In the genomic region with DNA sequence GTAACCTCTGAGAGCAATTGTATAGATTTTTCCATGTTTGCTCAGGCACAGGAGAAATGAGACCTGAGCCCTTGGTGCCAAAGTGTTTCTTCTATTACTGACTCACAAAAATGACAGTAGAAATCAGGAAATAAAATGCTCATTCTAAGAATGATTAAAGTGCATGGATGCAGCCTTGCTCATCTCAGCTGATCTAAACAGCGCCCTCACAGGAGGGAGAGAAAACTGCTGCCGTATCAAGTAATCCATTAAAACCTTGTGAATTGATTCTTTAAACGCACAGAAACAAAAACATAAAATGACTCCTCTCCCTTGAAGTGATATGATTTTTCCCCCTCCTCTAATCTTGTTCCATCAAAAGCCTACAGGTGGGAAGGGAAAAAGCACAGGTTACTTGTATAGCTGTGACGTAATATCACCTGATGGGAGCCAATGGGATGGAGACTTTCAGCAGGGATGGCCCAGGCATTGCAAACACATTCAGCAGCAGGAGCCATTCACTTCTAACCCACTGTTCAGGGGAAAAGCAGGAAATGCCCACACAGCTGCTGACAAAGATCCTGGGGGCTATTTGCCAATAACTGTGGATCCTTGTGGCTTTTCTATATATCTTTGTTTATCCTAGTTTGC, we compare ENCODE assay signal across 14 cellular contexts.
DNase-seq lines count a peak whose midpoint lies in the region; ATAC-seq, FAIRE-seq and TF ChIP-seq lines count a peak whose summit lies in the region.
"Had no signal": no experiment of that assay in that cellular context is flagged by ENCODE, and none has a peak within 500 bp of the region (broad histone marks: within the 10 kb centered on the region; RNA-seq: fewer than 3 reads in every experiment).

No MANE protein-coding gene starts in this region.

- TF ChIP-seq CTCF in GM12878 (IDR thresholded peaks at IDR 0.05 in 2 of 3, conservative IDR thresholded peaks at IDR 0.05 in 1 of 3; ENCODE audit: control insufficient read depth in 2 of 3, extremely low read depth in 1 of 3, insufficient read depth in 1 of 3, low read depth in 3 of 3, low read length in 3 of 3) (peak; percentile 20 to 50 (median 41); a peak in 5 of 6 replicates), mesothelial cell of epicardium (IDR thresholded peaks at IDR 0.05; ENCODE audit: unreplicated experiment) (peak; percentile 26), GM10248 (IDR thresholded peaks at IDR 0.05; ENCODE audit: control extremely low read depth, extremely low read depth, low read depth, missing control alignments) (no peak), upper lobe of left lung (IDR thresholded peaks at IDR 0.05) (no peak)

- H3K4me2 ChIP-seq in GM12878 (ENCODE audit: control insufficient read depth, insufficient read depth): no peak overlapping the region

- ATAC-seq in GM12878: no peak
- no peak for ATAC-seq in GM19455 (IDR thresholded peaks at IDR 0.05; ENCODE audit: unreplicated experiment)
- ATAC-seq in upper lobe of left lung (ENCODE audit: low FRiP score in 2 of 2): no peak
- ATAC-seq in GM21390 (IDR thresholded peaks at IDR 0.05; ENCODE audit: unreplicated experiment): no peak
- ATAC-seq: stimulated activated naive CD8-positive, alpha-beta T cell treated with anti-CD3 and anti-CD28 coated beads, Interleukin-15, Interleukin-2, amounts not matched to agents 100 U/mL and 50 U/mL, for 24 hours had no signal

- CTCF ChIA-PET in GM12878 (lab: Yijun Ruan, JAX) (interaction anchor here (0.7 kb wide), 1 partner anchor 190 kb away, joined by 3 read pairs; no protein-coding TSS in a partner anchor), GM10248 (lab: Yijun Ruan, JAX) (no interaction called here)

- no peak for TF ChIP-seq EP300 in GM12878 (IDR thresholded peaks at IDR 0.05; ENCODE audit: borderline replicate concordance in 1 of 2, control insufficient read depth in 1 of 2, low read depth in 2 of 2, low read length in 2 of 2)
- no peak for TF ChIP-seq EP300 in upper lobe of left lung (IDR thresholded peaks at IDR 0.05)

- no peaks in the 10 kb centered on the region for H3K36me3 Mint-ChIP-seq in mesothelial cell of epicardium
- H3K36me3 Mint-ChIP-seq: IgD-negative memory B cell, immature natural killer cell had no signal

- H3K27me3 ChIP-seq in GM12878 (replicated peaks in 1 of 2; ENCODE audit: control insufficient read depth in 2 of 2, insufficient read depth in 2 of 2, low read length in 1 of 2) (no peaks in the 10 kb centered on the region), upper lobe of left lung (no peaks in the 10 kb centered on the region)

- TF ChIP-seq POLR2A in GM12878 (IDR thresholded peaks at IDR 0.05; ENCODE audit: low read depth, low read length) (no peak), upper lobe of left lung (IDR thresholded peaks at IDR 0.05) (no peak)

- H3K4me1 ChIP-seq in GM12878 (ENCODE audit: control insufficient read depth, insufficient read depth, low read length) (no peaks in the 10 kb centered on the region), upper lobe of left lung (no peaks in the 10 kb centered on the region)

- FAIRE-seq in GM12878 (lab: Jason Lieb, UNC): no peak
- FAIRE-seq: GM18507 had no signal

- no peaks in the 10 kb centered on the region for H3K9me3 Mint-ChIP-seq in mesothelial cell of epicardium

- H3K36me3 ChIP-seq in GM12878 (ENCODE audit: control insufficient read depth in 2 of 2, insufficient read depth in 2 of 2, low read length in 1 of 2): no peaks in the 10 kb centered on the region
- no peaks in the 10 kb centered on the region for H3K36me3 ChIP-seq in upper lobe of left lung

- H3K9me3 ChIP-seq in GM12878 (replicated peaks; ENCODE audit: control insufficient read depth, insufficient read depth, low read length) (no peaks in the 10 kb centered on the region), upper lobe of left lung (no peaks in the 10 kb centered on the region)

- POLR2A ChIA-PET in GM12878 (lab: Charles Lee): no interaction called here
- POLR2A ChIA-PET in GM10248 (lab: Yijun Ruan, JAX): no interaction called here

- H3K27ac Mint-ChIP-seq in mesothelial cell of epicardium: no peak overlapping the region
- H3K27ac Mint-ChIP-seq: IgD-negative memory B cell, immature natural killer cell had no signal

- 68% methylated on average over 4 of the region's 4 CpGs for WGBS in GM12878 (ENCODE audit: insufficient coverage, insufficient replicate concordance, low lambda C conversion rate, missing lambda C conversion rate)
- 63 to 69% methylated on average over 4 of the region's 4 CpGs for WGBS in upper lobe of left lung, 2 donors

- no peaks in the 10 kb centered on the region for H4K20me1 ChIP-seq in GM12878 (ENCODE audit: control insufficient read depth, insufficient read depth)

- H3K9ac ChIP-seq in GM12878 (ENCODE audit: control insufficient read depth, insufficient read depth, low read length): no peak overlapping the region

- RAD21 ChIA-PET in GM12878 (lab: Charles Lee; ENCODE audit: unreplicated experiment): no interaction called here

- TF ChIP-seq RAD21 in GM12878 (IDR thresholded peaks at IDR 0.05; ENCODE audit: insufficient read depth, low read depth, low read length): no peak

- no peaks in the 10 kb centered on the region for H3K4me1 Mint-ChIP-seq in mesothelial cell of epicardium
- H3K4me1 Mint-ChIP-seq: IgD-negative memory B cell, immature natural killer cell had no signal

- peaks cover 6% of the 10 kb centered on the region for H3K27me3 Mint-ChIP-seq in mesothelial cell of epicardium (ENCODE audit: low read depth)
- H3K27me3 Mint-ChIP-seq: IgD-negative memory B cell had no signal

- no peak overlapping the region for H3K4me3 Mint-ChIP-seq in mesothelial cell of epicardium
- H3K4me3 Mint-ChIP-seq: IgD-negative memory B cell, immature natural killer cell had no signal

- intact Hi-C loops in GM12878 (cut with micrococcal nuclease; ENCODE audit: unreplicated experiment): no loop called here

- H3K4me3 ChIP-seq in GM12878 (no peak overlapping the region), upper lobe of left lung (no peak overlapping the region)
- H3K4me3 ChIP-seq: skin epidermis had no signal

- no peaks in the 10 kb centered on the region for H3K79me2 ChIP-seq in GM12878 (ENCODE audit: control insufficient read depth, insufficient read depth, low read length)

- H3K27ac ChIP-seq in GM12878 (ENCODE audit: control insufficient read depth, insufficient read depth) (no peak overlapping the region), upper lobe of left lung (no peak overlapping the region)
- H3K27ac ChIP-seq: skin epidermis had no signal

- H2AFZ ChIP-seq in GM12878 (ENCODE audit: control insufficient read depth, low read depth, low read length): no peak overlapping the region

- in situ Hi-C loops in GM12878 (cut with MboI): no loop called here

- SMC1A ChIA-PET in GM12878 (lab: Charles Lee; ENCODE audit: uncharacterized antibody, unreplicated experiment): no interaction called here

- DNase-seq in EL (peak; percentile 4), HuH-7 (ENCODE audit: low spot score) (peak; percentile 28), GM12878 (ENCODE audit: low read depth, low spot score) (no peak), mesothelial cell of epicardium (ENCODE audit: low spot score in 2 of 2, unreplicated experiment in 2 of 2) (no peak), GM10248 (ENCODE audit: extremely low spot score) (no peak), upper lobe of left lung (no peak)
- DNase-seq: activated CD4-positive, alpha-beta T cell treated with anti-CD3 and anti-CD28 coated beads, Interleukin-2, amount 50 U/mL, for 4 hours; immature natural killer cell; stimulated activated naive CD8-positive, alpha-beta T cell treated with anti-CD3 and anti-CD28 coated beads, Interleukin-15, Interleukin-2, amounts not matched to agents 100 U/mL and 50 U/mL, for 24 hours had no signal

- BruUV-seq in GM12878 (replicated peaks; lab: Mats Ljungman, UMichigan): no TSS peak

TF ChIP-seq in GM12878, 131 proteins besides CTCF, POLR2A, EP300 and RAD21:
- no peak for TF ChIP-seq ZBED1 (IDR thresholded peaks at IDR 0.05; ENCODE audit: borderline replicate concordance)
- TF ChIP-seq, protein P1, sequence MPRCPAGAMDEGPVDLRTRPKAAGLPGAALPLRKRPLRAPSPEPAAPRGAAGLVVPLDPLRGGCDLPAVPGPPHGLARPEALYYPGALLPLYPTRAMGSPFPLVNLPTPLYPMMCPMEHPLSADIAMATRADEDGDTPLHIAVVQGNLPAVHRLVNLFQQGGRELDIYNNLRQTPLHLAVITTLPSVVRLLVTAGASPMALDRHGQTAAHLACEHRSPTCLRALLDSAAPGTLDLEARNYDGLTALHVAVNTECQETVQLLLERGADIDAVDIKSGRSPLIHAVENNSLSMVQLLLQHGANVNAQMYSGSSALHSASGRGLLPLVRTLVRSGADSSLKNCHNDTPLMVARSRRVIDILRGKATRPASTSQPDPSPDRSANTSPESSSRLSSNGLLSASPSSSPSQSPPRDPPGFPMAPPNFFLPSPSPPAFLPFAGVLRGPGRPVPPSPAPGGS (IDR thresholded peaks at IDR 0.05; ENCODE audit: borderline replicate concordance, insufficient read depth, low read depth, low read length, poor library complexity, severe bottlenecking): no peak
- TF ChIP-seq SMAD1 (IDR thresholded peaks at IDR 0.05; ENCODE audit: low read depth, partially characterized antibody): no peak
- TF ChIP-seq CREB1 (IDR thresholded peaks at IDR 0.05; ENCODE audit: low read depth): no peak
- TF ChIP-seq EZH2 (IDR thresholded peaks at IDR 0.05; ENCODE audit: borderline replicate concordance, control insufficient read depth, low read depth, low read length): no peak
- no peak for TF ChIP-seq SREBF1 (IDR thresholded peaks at IDR 0.05; ENCODE audit: low read length)
- TF ChIP-seq, protein P2, sequence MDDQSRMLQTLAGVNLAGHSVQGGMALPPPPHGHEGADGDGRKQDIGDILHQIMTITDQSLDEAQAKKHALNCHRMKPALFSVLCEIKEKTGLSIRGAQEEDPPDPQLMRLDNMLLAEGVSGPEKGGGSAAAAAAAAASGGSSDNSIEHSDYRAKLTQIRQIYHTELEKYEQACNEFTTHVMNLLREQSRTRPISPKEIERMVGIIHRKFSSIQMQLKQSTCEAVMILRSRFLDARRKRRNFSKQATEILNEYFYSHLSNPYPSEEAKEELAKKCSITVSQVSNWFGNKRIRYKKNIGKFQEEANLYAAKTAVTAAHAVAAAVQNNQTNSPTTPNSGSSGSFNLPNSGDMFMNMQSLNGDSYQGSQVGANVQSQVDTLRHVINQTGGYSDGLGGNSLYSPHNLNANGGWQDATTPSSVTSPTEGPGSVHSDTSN (IDR thresholded peaks at IDR 0.05; ENCODE audit: insufficient replicate concordance, low read depth, low read length): no peak
- no peak for TF ChIP-seq SUPT20H (IDR thresholded peaks at IDR 0.05; ENCODE audit: borderline replicate concordance, control insufficient read depth, low read depth, low read length)

Comparison
In these comparisons a context has a peak if more than half of its experiments do, and no peak if none do; other contexts are left out.
1. DNase-seq: peak in EL (single experiment) and HuH-7 (single experiment); none in GM12878 (single experiment), mesothelial cell of epicardium (0 of 2), GM10248 (single experiment) and upper lobe of left lung (0 of 2).
2. CTCF ChIP-seq: peak in GM12878 (3 of 3) and mesothelial cell of epicardium (single experiment); none in GM10248 (single experiment) and upper lobe of left lung (0 of 6).